In genomic region chr1:234901491-234902049, GRCh38 we compare ENCODE assay signal across 1 cellular context.
A peak's percentile ranks its signal among the peaks of the same experiment; 100 is the strongest.
TF ChIP-seq lines count a peak whose summit lies in the region.

No MANE protein-coding gene starts in this region.

TF ChIP-seq in HepG2, 621 proteins besides CTCF, POLR2A, EP300 and RAD21 (continued from another document):
- TF ChIP-seq HOMEZ (CRISPR knock-in tag; IDR thresholded peaks at IDR 0.05; ENCODE audit: low read depth) (0 out of 2 replicates have a peak, but pooled peaks have one; percentile 15), HOXD1 (CRISPR knock-in tag; IDR thresholded peaks at IDR 0.05) (no peak)
TF ChIP-seq in HepG2: peak in this region for 1.
